ENCODE assay signal across 33 cellular contexts in the genomic region with DNA sequence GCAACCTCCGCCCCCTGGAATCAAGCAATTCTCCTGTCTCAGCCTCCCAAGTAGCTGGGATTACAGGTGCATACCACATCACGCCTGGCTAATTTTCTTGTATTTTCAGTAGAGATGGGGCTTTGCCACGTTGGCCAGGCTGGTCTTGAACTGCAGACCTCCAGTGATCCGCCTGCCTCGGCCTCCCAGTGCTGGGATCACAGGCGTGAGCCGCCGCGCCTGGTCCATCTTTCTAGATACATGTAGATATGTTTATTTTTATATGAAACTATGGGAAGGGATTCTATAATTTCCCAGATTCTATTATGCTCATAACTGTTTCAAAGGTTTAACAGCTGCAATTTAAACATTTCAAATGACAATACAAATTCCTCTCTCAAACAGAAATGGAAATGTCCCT. TPM values are rescaled to one million over a fixed set of nuclear protein-coding genes. Genes with fewer than 3 reads are reported as not detected.
DNase-seq lines count a peak whose midpoint lies in the region; ATAC-seq and TF ChIP-seq lines count a peak whose summit lies in the region.
"Had no signal": no experiment of that assay in that cellular context is flagged by ENCODE, and none has a peak within 500 bp of the region (broad histone marks: within the 10 kb centered on the region; RNA-seq: fewer than 3 reads in every experiment).

No MANE protein-coding gene starts in this region.

- no peaks in the 10 kb centered on the region for H3K27me3 Mint-ChIP-seq in MCF 10A (ENCODE audit: insufficient read depth, unreplicated experiment)
- H3K27me3 Mint-ChIP-seq in CD4-positive, CD25-positive, alpha-beta regulatory T cell, result no peaks in the 10 kb centered on the region
- H3K27me3 Mint-ChIP-seq in memory B cell, result no peaks in the 10 kb centered on the region
- H3K27me3 Mint-ChIP-seq: B cell; CD4-positive, alpha-beta memory T cell; CD4-positive, alpha-beta T cell; CD8-positive, alpha-beta memory T cell had no signal

- H3K9me3 Mint-ChIP-seq in MCF 10A (ENCODE audit: unreplicated experiment) (no peaks in the 10 kb centered on the region), memory B cell (no peaks in the 10 kb centered on the region)
- H3K9me3 Mint-ChIP-seq in CD4-positive, CD25-positive, alpha-beta regulatory T cell, result no peaks in the 10 kb centered on the region
- H3K9me3 Mint-ChIP-seq: CD14-positive monocyte; CD4-positive, alpha-beta memory T cell; CD4-positive, alpha-beta T cell; CD8-positive, alpha-beta memory T cell; CD8-positive, alpha-beta T cell had no signal

- peaks cover 20% of the 10 kb centered on the region for H3K36me3 ChIP-seq in breast epithelium
- peaks cover 76% of the 10 kb centered on the region for H3K36me3 ChIP-seq in CD4-positive, CD25-positive, alpha-beta regulatory T cell (ENCODE audit: control insufficient read depth, insufficient read depth, low read length)

- no TSS peak for BruUV-seq in MCF 10A (replicated peaks; lab: Mats Ljungman, UMichigan)

- DNase-seq in MCF 10A (ENCODE audit: unreplicated experiment) (no peak), breast epithelium (ENCODE audit: low spot score in 2 of 2) (no peak), RWPE1 (ENCODE audit: low spot score) (no peak), memory B cell (ENCODE audit: low spot score in 2 of 2) (no peak), DMS79 treated with DMSO at 0.1 percent for 48 hours (lab: John Stamatoyannopoulos, UW) (no peak), dorsolateral prefrontal cortex (no peak), amygdala (lab: John Stamatoyannopoulos, UW) (no peak)
- DNase-seq in CD4-positive, CD25-positive, alpha-beta regulatory T cell, result no peak
- DNase-seq: 8988T; ACHN; AML-193; BE2C; C1 segment of cervical spinal cord; Caco-2; Calu3; CD4-positive, alpha-beta memory T cell; CD4-positive, alpha-beta T cell; CD8-positive, alpha-beta memory T cell; CD8-positive, alpha-beta T cell; COR-L47; DMS 273 treated with DMSO at 0.1 percent for 48 hours; DMS153; DMS53; DMS79; DND-41; EL had no signal

- POLR2A ChIA-PET in MCF 10A (lab: Yijun Ruan, JAX), result no interaction called here
- POLR2A ChIA-PET in RWPE1 (lab: Yijun Ruan, JAX; ENCODE audit: low non-redundant PET), result no interaction called here

- no peak overlapping the region for H3K27ac ChIP-seq in breast epithelium
- H3K27ac ChIP-seq in CD4-positive, CD25-positive, alpha-beta regulatory T cell (ENCODE audit: insufficient read depth, low read length, poor library complexity, severe bottlenecking), result no peak overlapping the region
- peak overlapping the region; percentile 29; the same call in 1 of the 2 replicates for H3K27ac ChIP-seq in RWPE1
- peak overlapping the region in 2 of 59 donors; percentile 7 to 34 for H3K27ac ChIP-seq in dorsolateral prefrontal cortex
- H3K27ac ChIP-seq: 22Rv1; A549; BLaER1; BLaER1 treated with 17β-estradiol and CSF1 and Interleukin-3, amounts not matched to agents 10 nM and 100 nM; C4-2B had no signal

- intact Hi-C loops in MCF 10A (cut with micrococcal nuclease), result no loop called here
- intact Hi-C loops in breast epithelium (cut with DNase I; ENCODE audit: low total_unique reads), result no loop called here
- intact Hi-C loops in dorsolateral prefrontal cortex (cut with DNase I), result no loop called here

- TF ChIP-seq CTCF in MCF 10A (IDR thresholded peaks at IDR 0.05; ENCODE audit: unreplicated experiment) (no peak), breast epithelium (IDR thresholded peaks at IDR 0.05) (no peak), RWPE1 (conservative IDR thresholded peaks at IDR 0.05; ENCODE audit: low read depth) (no peak), dorsolateral prefrontal cortex (IDR thresholded peaks at IDR 0.05 in 54 of 56, conservative IDR thresholded peaks at IDR 0.05 in 2 of 56; ENCODE audit: low read depth in 1 of 56, partially characterized antibody in 56 of 56) (no peak)

- H3K36me3 Mint-ChIP-seq in MCF 10A (ENCODE audit: insufficient read depth, unreplicated experiment), result peaks cover 78% of the 10 kb centered on the region
- H3K36me3 Mint-ChIP-seq in CD4-positive, CD25-positive, alpha-beta regulatory T cell, result peaks cover 48% of the 10 kb centered on the region
- H3K36me3 Mint-ChIP-seq in memory B cell, result peaks cover 25% of the 10 kb centered on the region

- TF ChIP-seq POLR2A in breast epithelium (IDR thresholded peaks at IDR 0.05), result no peak

- H3K27me3 ChIP-seq in breast epithelium (no peaks in the 10 kb centered on the region), dorsolateral prefrontal cortex (no peaks in the 10 kb centered on the region)
- H3K27me3 ChIP-seq in CD4-positive, CD25-positive, alpha-beta regulatory T cell (ENCODE audit: control insufficient read depth, insufficient read depth, low read length), result no peaks in the 10 kb centered on the region
- H3K27me3 ChIP-seq: BE2C; BLaER1; BLaER1 treated with 17β-estradiol and CSF1 and Interleukin-3, amounts not matched to agents 10 nM and 100 nM had no signal

- CTCF ChIA-PET in MCF 10A (lab: Yijun Ruan, JAX), result no interaction called here
- CTCF ChIA-PET in RWPE1 (lab: Yijun Ruan, JAX), result no interaction called here

- ATAC-seq in CD4-positive, CD25-positive, alpha-beta regulatory T cell (ENCODE audit: low read depth in 2 of 2), result no peak
- no peak for ATAC-seq in memory B cell (ENCODE audit: low read depth)
- ATAC-seq: A549; CD8-positive, alpha-beta T cell had no signal

- no peak overlapping the region for H3K4me3 ChIP-seq in breast epithelium
- H3K4me3 ChIP-seq in CD4-positive, CD25-positive, alpha-beta regulatory T cell (ENCODE audit: low read depth, low read length), result no peak overlapping the region
- H3K4me3 ChIP-seq in dorsolateral prefrontal cortex, result no peak overlapping the region
- H3K4me3 ChIP-seq: A549; BLaER1; BLaER1 treated with 17β-estradiol and CSF1 and Interleukin-3, amounts not matched to agents 10 nM and 100 nM had no signal

- H3K4me1 ChIP-seq in breast epithelium, result no peaks in the 10 kb centered on the region
- no peaks in the 10 kb centered on the region for H3K4me1 ChIP-seq in CD4-positive, CD25-positive, alpha-beta regulatory T cell (ENCODE audit: control insufficient read depth, insufficient read depth, low read length, poor library complexity, severe bottlenecking)
- H3K4me1 ChIP-seq: A549; BE2C; BLaER1; BLaER1 treated with 17β-estradiol and CSF1 and Interleukin-3, amounts not matched to agents 10 nM and 100 nM; Caco-2 had no signal

- H3K4me1 Mint-ChIP-seq in MCF 10A (ENCODE audit: insufficient read depth, unreplicated experiment) (no peaks in the 10 kb centered on the region), memory B cell (no peaks in the 10 kb centered on the region)
- peaks cover 0 to 11% (median 0%) of the 10 kb centered on the region in 4 donors for H3K4me1 Mint-ChIP-seq in CD4-positive, CD25-positive, alpha-beta regulatory T cell
- H3K4me1 Mint-ChIP-seq: B cell; CD14-positive monocyte; CD4-positive, alpha-beta memory T cell; CD8-positive, alpha-beta memory T cell had no signal

- H3K27ac Mint-ChIP-seq in MCF 10A (ENCODE audit: low read depth, unreplicated experiment) (peak overlapping the region; percentile 28), memory B cell (peak overlapping the region; percentile 35)
- peak overlapping the region in 2 of 3 donors; percentile 33 to 77 for H3K27ac Mint-ChIP-seq in CD4-positive, CD25-positive, alpha-beta regulatory T cell
- H3K27ac Mint-ChIP-seq: B cell; CD4-positive, alpha-beta T cell; CD8-positive, alpha-beta T cell had no signal

- no peak overlapping the region for H3K4me3 Mint-ChIP-seq in MCF 10A (ENCODE audit: unreplicated experiment)
- no peak overlapping the region for H3K4me3 Mint-ChIP-seq in CD4-positive, CD25-positive, alpha-beta regulatory T cell
- H3K4me3 Mint-ChIP-seq in memory B cell, result no peak overlapping the region
- H3K4me3 Mint-ChIP-seq: B cell; CD14-positive monocyte; CD4-positive, alpha-beta memory T cell; CD4-positive, alpha-beta T cell; CD8-positive, alpha-beta memory T cell; CD8-positive, alpha-beta T cell had no signal

- no peaks in the 10 kb centered on the region for H3K9me3 ChIP-seq in breast epithelium
- H3K9me3 ChIP-seq in CD4-positive, CD25-positive, alpha-beta regulatory T cell (ENCODE audit: control insufficient read depth in 2 of 2, low read length in 2 of 2), result no peaks in the 10 kb centered on the region
- H3K9me3 ChIP-seq: A549; BE2C; BLaER1; BLaER1 treated with 17β-estradiol and CSF1 and Interleukin-3, amounts not matched to agents 10 nM and 100 nM; Caco-2 had no signal

RNA-seq across cellular contexts. Expression of a gene that starts 27.1 kb away (rescaled TPM):
- total RNA-seq in MCF 10A (2022) (36.6 and 46.3 TPM in 2 replicates), breast epithelium (10 to 100 TPM; 29.5 to 31.8 (median 29.7) TPM), dorsolateral prefrontal cortex (10 to 100 TPM; 30.4 to 58.6 (median 44.3) TPM)
- total RNA-seq in CD4-positive, CD25-positive, alpha-beta regulatory T cell, result 19.7 TPM
- polyA plus RNA-seq in CD4-positive, CD25-positive, alpha-beta regulatory T cell, result 10 to 100 TPM; 12.3 to 15.4 (median 13.4) TPM

RNA-seq across cellular contexts. Expression of a gene that starts 59.4 kb away (rescaled TPM):
- total RNA-seq in MCF 10A (2022) (61.2 and 88.7 TPM in 2 replicates), breast epithelium (10 to 100 TPM; 11.5 to 25.9 (median 18.1) TPM), dorsolateral prefrontal cortex (10 to 100 TPM; 22.2 to 91.8 (median 43.7) TPM)
- total RNA-seq in CD4-positive, CD25-positive, alpha-beta regulatory T cell, result 4.7 TPM
- polyA plus RNA-seq in CD4-positive, CD25-positive, alpha-beta regulatory T cell, result 1 to 10 TPM; 2.2 to 5.4 (median 2.7) TPM
